In the genomic region with DNA sequence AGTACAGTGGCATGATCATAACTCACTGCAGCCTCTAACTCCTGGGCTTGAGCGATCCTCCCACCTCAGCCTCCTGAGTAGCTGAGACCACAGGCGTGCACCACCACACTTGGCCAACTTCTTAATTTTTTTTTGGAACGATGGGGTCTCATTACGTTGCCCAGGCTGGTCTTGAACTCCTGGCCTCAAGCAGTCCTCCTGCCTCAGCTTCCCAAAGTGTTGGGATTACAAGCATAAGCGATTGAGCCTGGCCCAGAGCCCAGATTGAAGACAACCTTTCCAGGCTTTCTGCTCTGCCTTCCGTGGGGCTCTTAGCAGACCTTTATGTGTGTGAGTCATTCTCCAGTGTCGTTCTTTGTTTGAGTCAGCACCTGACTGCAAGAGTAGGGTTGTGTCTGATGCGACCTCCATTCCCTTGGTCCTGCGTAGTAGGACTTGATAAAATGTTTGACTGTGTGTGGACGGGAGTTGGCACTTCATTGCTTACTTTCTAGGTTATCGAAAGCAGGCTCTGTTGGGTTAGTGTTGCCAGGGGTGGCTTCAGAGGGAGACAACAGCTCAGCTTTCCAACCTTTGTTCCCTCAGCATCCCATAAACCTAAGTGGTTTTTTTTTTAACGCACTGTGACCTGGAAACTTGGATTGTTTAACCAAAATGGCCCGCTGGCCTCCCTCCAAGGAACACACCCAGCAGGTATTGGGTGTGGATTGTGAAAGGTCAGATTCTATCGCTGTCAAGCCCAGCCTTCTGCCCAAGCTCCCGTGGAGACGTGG, we compare ENCODE assay signal across 7 cellular contexts. TPM values are rescaled to one million over a fixed set of nuclear protein-coding genes. Genes with fewer than 3 reads are reported as not detected.
DNase-seq lines count a peak whose midpoint lies in the region; ATAC-seq and TF ChIP-seq lines count a peak whose summit lies in the region.

No MANE protein-coding gene starts in this region.

- TF ChIP-seq CTCF in RWPE2 (IDR thresholded peaks at IDR 0.05; ENCODE audit: poor library complexity, severe bottlenecking) (no peak), cardiac muscle cell (IDR thresholded peaks at IDR 0.05; ENCODE audit: low read depth, low read length) (no peak), BE2C (IDR thresholded peaks at IDR 0.05; ENCODE audit: low read depth, low read length) (no peak)

- H3K27ac ChIP-seq in RWPE2 (ENCODE audit: poor library complexity, severe bottlenecking) (peak overlapping the region; percentile 58), cardiac muscle cell (peak overlapping the region; percentile 69)

- ATAC-seq in RWPE2 (ENCODE audit: low read depth), result peak; percentile 93

- peaks cover 31% of the 10 kb centered on the region for H3K36me3 ChIP-seq in RWPE2 (ENCODE audit: low read depth)
- H3K36me3 ChIP-seq in cardiac muscle cell, result no peaks in the 10 kb centered on the region
- peaks cover 27% of the 10 kb centered on the region for H3K36me3 ChIP-seq in BE2C

- H3K4me3 ChIP-seq in RWPE2 (ENCODE audit: severe bottlenecking), result no peak overlapping the region
- no peak overlapping the region for H3K4me3 ChIP-seq in cardiac muscle cell
- H3K4me3 ChIP-seq in BE2C (ENCODE audit: low read depth, low read length), result no peak overlapping the region

- H3K4me1 ChIP-seq in RWPE2 (ENCODE audit: insufficient read depth, poor library complexity, severe bottlenecking), result peaks cover 12% of the 10 kb centered on the region
- H3K4me1 ChIP-seq in cardiac muscle cell (ENCODE audit: low read depth), result peaks cover 18% of the 10 kb centered on the region
- H3K4me1 ChIP-seq in BE2C, result no peaks in the 10 kb centered on the region

- H3K27me3 ChIP-seq in RWPE2 (ENCODE audit: insufficient read depth, poor library complexity, severe bottlenecking), result no peaks in the 10 kb centered on the region
- H3K27me3 ChIP-seq in cardiac muscle cell, result no peaks in the 10 kb centered on the region
- H3K27me3 ChIP-seq in BE2C, result no peaks in the 10 kb centered on the region

- DNase-seq in HuH-7 (ENCODE audit: low spot score) (peak; percentile 73), RWPE2 (ENCODE audit: low spot score) (no peak), cardiac muscle cell (ENCODE audit: low read depth in 1 of 2, low spot score in 1 of 2) (no peak), BE2C (no peak), activated gamma-delta T cell (lab: John Stamatoyannopoulos, UW) (no peak)
- DNase-seq in stimulated activated CD4-positive, alpha-beta T cell treated with anti-CD3 and anti-CD28 coated beads, TNF-alpha, amount 100 ng/mL, for 48 hours (ENCODE audit: low read depth in 3 of 3), result peak; percentile 13 to 25 (median 16)
- no peak for DNase-seq in effector CD8-positive, alpha-beta T cell (lab: John Stamatoyannopoulos, UW)

- H3K9me3 ChIP-seq in RWPE2 (ENCODE audit: severe bottlenecking) (no peaks in the 10 kb centered on the region), cardiac muscle cell (ENCODE audit: low read depth) (no peaks in the 10 kb centered on the region), BE2C (no peaks in the 10 kb centered on the region)

RNA-seq across cellular contexts. Expression of a gene that starts 26.4 kb away (rescaled TPM):
- 25.9 and 26.1 TPM in 2 replicates for total RNA-seq in cardiac muscle cell
- 16.1 and 18.6 TPM in 2 replicates for polyA plus RNA-seq in cardiac muscle cell
- polyA plus RNA-seq in BE2C (2012; ENCODE audit: insufficient read depth, insufficient read length, low read depth), result 8.8 TPM

Comparison
In these comparisons a context has a peak if more than half of its experiments do, and no peak if none do; other contexts are left out.
1. DNase-seq: peak in HuH-7 (single experiment) and stimulated activated CD4-positive, alpha-beta T cell treated with anti-CD3 and anti-CD28 coated beads, TNF-alpha, amount 100 ng/mL, for 48 hours (3 of 3); none in RWPE2 (single experiment), cardiac muscle cell (0 of 2), effector CD8-positive, alpha-beta T cell (single experiment), BE2C (single experiment) and activated gamma-delta T cell (single experiment).